Comparison of ENCODE assay signal across 12 cellular contexts in the genomic region with DNA sequence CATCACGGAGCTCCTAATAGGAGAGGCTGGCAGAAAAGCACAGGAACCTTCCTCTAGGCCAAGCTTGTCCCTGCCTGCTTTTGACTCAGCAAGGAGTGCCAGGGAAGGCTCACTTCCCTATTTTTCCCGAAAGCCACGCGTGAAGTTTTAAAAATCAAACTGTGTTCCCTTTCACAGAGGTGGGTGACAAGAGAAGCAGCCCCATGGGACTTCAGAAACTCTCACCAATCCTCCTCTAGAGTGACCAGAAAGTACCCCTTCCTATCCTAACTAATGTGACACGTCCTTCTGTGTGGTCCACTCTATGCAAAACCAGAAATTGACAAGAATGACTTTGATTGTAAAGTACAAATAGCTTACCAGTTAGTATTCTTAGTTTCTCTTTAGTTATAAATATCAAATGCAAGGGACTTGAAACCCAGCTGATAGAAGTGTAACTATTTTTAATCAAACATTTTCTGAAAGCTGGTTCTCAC. TPM values are rescaled to one million over a fixed set of nuclear protein-coding genes. Genes with fewer than 3 reads are reported as not detected.
DNase-seq lines count a peak whose midpoint lies in the region; ATAC-seq, FAIRE-seq and TF ChIP-seq lines count a peak whose summit lies in the region.
"Had no signal": no experiment of that assay in that cellular context is flagged by ENCODE, and none has a peak within 500 bp of the region (broad histone marks: within the 10 kb centered on the region; RNA-seq: fewer than 3 reads in every experiment).

No MANE protein-coding gene starts in this region.

- dilution Hi-C loops in keratinocyte (cut with MboI; ENCODE audit: extremely low pct_ligation_motif_present, low sequenced_read_pairs): no loop called here

- ATAC-seq in GM18870 (IDR thresholded peaks at IDR 0.05; ENCODE audit: unreplicated experiment) (peak; percentile 85), GM21576 (IDR thresholded peaks at IDR 0.05; ENCODE audit: unreplicated experiment) (peak; percentile 70), HG03175 (IDR thresholded peaks at IDR 0.05; ENCODE audit: unreplicated experiment) (peak; percentile 95), right lobe of liver (no peak)

- H3K36me3 ChIP-seq in keratinocyte (ENCODE audit: control insufficient read depth in 2 of 2, extremely low read depth in 1 of 2, insufficient read depth in 2 of 2, low read length in 2 of 2) (peaks cover 0 to 9% of the 10 kb centered on the region in 2 experiments), right lobe of liver (no peaks in the 10 kb centered on the region), ascending aorta (peaks cover 0 to 21% of the 10 kb centered on the region in 2 donors)

- H3K4me3 ChIP-seq in keratinocyte (ENCODE audit: control insufficient read depth in 2 of 3, extremely low read depth in 1 of 3, insufficient read depth in 2 of 3, low read depth in 1 of 3, low read length in 3 of 3) (peak overlapping the region in 2 of 3 experiments; percentile 43 to 47), right lobe of liver (no peak overlapping the region), ascending aorta (no peak overlapping the region)

- H3K79me2 ChIP-seq in keratinocyte (ENCODE audit: control insufficient read depth, insufficient read depth, low read length): peaks cover 5% of the 10 kb centered on the region

- intact Hi-C loops in right lobe of liver (cut with DNase I) (no loop called here), ascending aorta (cut with DNase I) (no loop called here)

- no peak for TF ChIP-seq POLR2A in right lobe of liver (IDR thresholded peaks at IDR 0.05)

- WGBS in right lobe of liver (ENCODE audit: insufficient coverage, low coverage, low lambda C conversion rate, missing lambda C conversion rate): 83% methylated on average over 5 of the region's 5 CpGs

- peak overlapping the region; percentile 79 for H3K9ac ChIP-seq in keratinocyte (ENCODE audit: control insufficient read depth, extremely low read depth, insufficient read depth, low read length)

- no peak for DNase-seq in keratinocyte (ENCODE audit: low read depth, low spot score)
- DNase-seq in right lobe of liver: no peak
- no peak for DNase-seq in ascending aorta (ENCODE audit: low spot score in 2 of 2)
- DNase-seq in activated effector memory CD4-positive, alpha-beta T cell treated with Interleukin-2 at 50 U/mL for 16 hours: no peak
- DNase-seq in SKM-1 treated with dmso at 0.1 percent for 144 hours (lab: John Stamatoyannopoulos, UW; ENCODE audit: unreplicated experiment): no peak
- DNase-seq: activated CD8-positive, alpha-beta memory T cell treated with anti-CD3 and anti-CD28 coated beads, Interleukin-2, amount 50 U/mL, for 48 hours; NCI-H187 treated with DMSO at 0.1 percent for 48 hours; stimulated activated CD4-positive, alpha-beta T cell treated with anti-CD3 and anti-CD28 coated beads, Interleukin-15, amount 100 ng/mL, for 24 hours had no signal

- peak overlapping the region; percentile 95 for H3K27ac ChIP-seq in keratinocyte (ENCODE audit: control insufficient read depth, insufficient read depth, low read length)
- H3K27ac ChIP-seq in right lobe of liver: no peak overlapping the region
- no peak overlapping the region for H3K27ac ChIP-seq in ascending aorta
- H3K27ac ChIP-seq: HL-60 had no signal

- TF ChIP-seq CTCF in keratinocyte (optimal IDR thresholded peaks at IDR 0.05 in 1 of 3, IDR thresholded peaks at IDR 0.05 in 1 of 3, conservative IDR thresholded peaks at IDR 0.05 in 1 of 3; ENCODE audit: extremely low read depth in 1 of 3, insufficient read depth in 2 of 3, low read length in 3 of 3) (no peak), right lobe of liver (IDR thresholded peaks at IDR 0.05) (no peak), ascending aorta (IDR thresholded peaks at IDR 0.05) (no peak)

- no peaks in the 10 kb centered on the region for H3K27me3 ChIP-seq in keratinocyte (ENCODE audit: control insufficient read depth, extremely low read depth, insufficient read depth, low read length)
- no peaks in the 10 kb centered on the region for H3K27me3 ChIP-seq in right lobe of liver
- H3K27me3 ChIP-seq in ascending aorta: no peaks in the 10 kb centered on the region

- H3K4me1 ChIP-seq in keratinocyte (ENCODE audit: control insufficient read depth, extremely low read depth, insufficient read depth, low read length) (peaks cover 26% of the 10 kb centered on the region), right lobe of liver (no peaks in the 10 kb centered on the region), ascending aorta (no peaks in the 10 kb centered on the region)

- H3K9me3 ChIP-seq in keratinocyte (ENCODE audit: control insufficient read depth, low read depth, low read length) (no peaks in the 10 kb centered on the region), right lobe of liver (no peaks in the 10 kb centered on the region), ascending aorta (no peaks in the 10 kb centered on the region)

- peak overlapping the region; percentile 92 for H3K4me2 ChIP-seq in keratinocyte (ENCODE audit: control insufficient read depth, extremely low read depth, insufficient read depth, low read depth, low read length)

- H3K9me1 ChIP-seq in keratinocyte (ENCODE audit: control insufficient read depth, extremely low read depth, insufficient read depth, low read length): no peaks in the 10 kb centered on the region

- peak; percentile 75 for FAIRE-seq in keratinocyte (lab: Jason Lieb, UNC)

- no peaks in the 10 kb centered on the region for H4K20me1 ChIP-seq in keratinocyte (ENCODE audit: control insufficient read depth, extremely low read depth, insufficient read depth, low read length)

- peak overlapping the region; percentile 51 for H2AFZ ChIP-seq in keratinocyte (ENCODE audit: control insufficient read depth, low read length)

RNA-seq across cellular contexts. Expression of a gene that starts 41.9 kb away (rescaled TPM):
- polyA plus RNA-seq in keratinocyte: 15.4 to 31.4 TPM (median 21.8 TPM) in 3 replicates
- 12.2 TPM for polyA plus RNA-seq in keratinocyte (2011; ENCODE audit: low read depth)
- 15.6 and 19.2 TPM in 2 replicates for polyA plus RNA-seq in keratinocyte (2011; cell fraction: cytosol; rRNA removed)
- 33.6 and 36.7 TPM in 2 replicates for polyA plus RNA-seq in keratinocyte (2011; cell fraction: nucleus; rRNA removed)
- polyA plus RNA-seq in keratinocyte (2012; ENCODE audit: low replicate concordance): 18.0 and 24.9 TPM in 2 replicates
- polyA minus RNA-seq in keratinocyte: 27.3 to 39.6 TPM (median 29.4 TPM) in 3 replicates
- polyA minus RNA-seq in keratinocyte (2011; cell fraction: cytosol; rRNA and poly(A)+ RNA removed): 16.7 TPM
- polyA minus RNA-seq in keratinocyte (2011; cell fraction: nucleus; rRNA and poly(A)+ RNA removed): 29.1 and 53.4 TPM in 2 replicates
- total RNA-seq in right lobe of liver: 10 to 100 TPM; 13.8 to 48.6 (median 17.5) TPM
- total RNA-seq in ascending aorta: 34.5 TPM

Comparison
In these comparisons a context has a peak if more than half of its experiments do, and no peak if none do; other contexts are left out.
1. ATAC-seq: peak in GM18870 (single experiment), GM21576 (single experiment) and HG03175 (single experiment); none in right lobe of liver (0 of 4).
2. H3K4me3 ChIP-seq: peak in keratinocyte (2 of 3); none in right lobe of liver (0 of 3) and ascending aorta (0 of 2).